In genomic region chr3:171260430-171260829, GRCh38 we compare ENCODE assay signal across 21 cellular contexts.
"Had no signal": no experiment of that assay in that cellular context is flagged by ENCODE, and none has a peak within 500 bp of the region (broad histone marks: within the 10 kb centered on the region; RNA-seq: fewer than 3 reads in every experiment).

No MANE protein-coding gene starts in this region.

- H3K4me3 Mint-ChIP-seq: activated naive CD8-positive, alpha-beta T cell treated with anti-CD3 and anti-CD28 coated beads, Interleukin-2, amount 10 ng/mL, durations not matched to agents 7 days and 5 days; nephron; stimulated activated effector memory CD8-positive, alpha-beta T cell treated with anti-CD3 and anti-CD28 coated beads, Interleukin-12 subunit alpha, Interleukin-12 subunit beta, amount 100 ng/mL, for 72 hours; WTC11 had no signal

- H3K9me3 ChIP-seq: ascending aorta, heart right ventricle, prostate gland, right lobe of liver, tibial nerve, vagina had no signal

- DNase-seq: activated CD4-positive, alpha-beta T cell treated with anti-CD3 and anti-CD28 coated beads for 48 hours; activated CD8-positive, alpha-beta memory T cell treated with anti-CD3 and anti-CD28 coated beads for 24 hours; activated naive CD8-positive, alpha-beta T cell treated with anti-CD3 and anti-CD28 coated beads, Interleukin-2, amount 10 ng/mL, durations not matched to agents 7 days and 5 days; activated T-cell treated with anti-CD3 and anti-CD28 coated beads for 4 hours; effector CD4-positive, alpha-beta T cell; foreskin melanocyte; heart right ventricle; islet precursor cell; occipital lobe; right lobe of liver had no signal

- ATAC-seq: heart right ventricle; left lobe of liver; right lobe of liver; stimulated activated effector memory CD8-positive, alpha-beta T cell treated with anti-CD3 and anti-CD28 coated beads, Interleukin-12 subunit alpha, Interleukin-12 subunit beta, amount 100 ng/mL, for 72 hours; WTC11 had no signal

- H3K36me3 ChIP-seq: ascending aorta, heart right ventricle, prostate gland, right lobe of liver, tibial nerve, vagina had no signal

- H3K36me3 Mint-ChIP-seq: stimulated activated effector memory CD8-positive, alpha-beta T cell treated with anti-CD3 and anti-CD28 coated beads, Interleukin-12 subunit alpha, Interleukin-12 subunit beta, amount 100 ng/mL, for 72 hours; WTC11 had no signal

- H3K27ac ChIP-seq: ascending aorta, heart right ventricle, prostate gland, right lobe of liver, tibial nerve, vagina had no signal

- H3K27me3 Mint-ChIP-seq: activated naive CD8-positive, alpha-beta T cell treated with anti-CD3 and anti-CD28 coated beads, Interleukin-2, amount 10 ng/mL, durations not matched to agents 7 days and 5 days had no signal

- H3K4me3 ChIP-seq: ascending aorta, heart right ventricle, prostate gland, right lobe of liver, tibial nerve, vagina had no signal

- H3K9me3 Mint-ChIP-seq: activated naive CD8-positive, alpha-beta T cell treated with anti-CD3 and anti-CD28 coated beads, Interleukin-2, amount 10 ng/mL, durations not matched to agents 7 days and 5 days; activated T-helper 2 cell treated with anti-CD3 and anti-CD28 coated beads, Interferon-gamma antibody, Interleukin-2, Interleukin-4, amounts not matched to agents 10 μg/mL and 5 μg/mL and 100 μg/mL, durations not matched to agents 14 hours and 24 hours and 36 hours; nephron; stimulated activated effector memory CD8-positive, alpha-beta T cell treated with anti-CD3 and anti-CD28 coated beads, Interleukin-12 subunit alpha, Interleukin-12 subunit beta, amount 100 ng/mL, for 72 hours had no signal

- FAIRE-seq: colon, endothelial cell of umbilical vein had no signal

- H3K4me1 ChIP-seq: prostate gland, right lobe of liver, tibial nerve, vagina had no signal

- H3K27ac Mint-ChIP-seq: activated naive CD8-positive, alpha-beta T cell treated with anti-CD3 and anti-CD28 coated beads, Interleukin-2, amount 10 ng/mL, durations not matched to agents 7 days and 5 days; activated T-helper 2 cell treated with anti-CD3 and anti-CD28 coated beads, Interferon-gamma antibody, Interleukin-2, Interleukin-4, amounts not matched to agents 10 μg/mL and 5 μg/mL and 100 μg/mL, durations not matched to agents 14 hours and 24 hours and 36 hours; nephron; WTC11 had no signal

- H3K27me3 ChIP-seq: ascending aorta, heart right ventricle, right lobe of liver, tibial nerve, vagina had no signal
